11 cellular contexts compared by ENCODE assay signal in genomic region chr11:93823210-93823609, GRCh38. TPM values are rescaled to one million over a fixed set of nuclear protein-coding genes. Genes with fewer than 3 reads are reported as not detected.
"Had no signal": no experiment of that assay in that cellular context is flagged by ENCODE, and none has a peak within 500 bp of the region (broad histone marks: within the 10 kb centered on the region; RNA-seq: fewer than 3 reads in every experiment).

No MANE protein-coding gene starts in this region.

- H3K4me1 ChIP-seq: HAP-1 had no signal

- H3K4me1 Mint-ChIP-seq: IgD-negative memory B cell had no signal

- DNase-seq: GM23248, GOT3, H7, HFFc6, KG1 had no signal

- H3K27me3 Mint-ChIP-seq: IgD-negative memory B cell had no signal

- H3K9me3 Mint-ChIP-seq: HFFc6, IgD-negative memory B cell had no signal

- H3K27ac Mint-ChIP-seq: HFFc6, IgD-negative memory B cell had no signal

- H3K4me3 ChIP-seq: GM23248, HAP-1 had no signal

- H2AFZ ChIP-seq: GM23248 had no signal

- H3K36me3 ChIP-seq: HAP-1 had no signal

- ATAC-seq: HCT116 had no signal

- H3K9me3 ChIP-seq: HAP-1 had no signal

- H3K4me3 Mint-ChIP-seq: HFFc6 had no signal

- H3K27ac ChIP-seq: GM23248, HL-60 had no signal

- H3K9ac ChIP-seq: GM23248 had no signal

RNA-seq across cellular contexts. Expression of gene VSTM5, which starts 27.2 kb away (rescaled TPM):
- total RNA-seq: GM23248, H4, HT1080 had no signal
- polyA plus RNA-seq: GM23248 had no signal
